1 cellular context compared by ENCODE assay signal in the genomic region with DNA sequence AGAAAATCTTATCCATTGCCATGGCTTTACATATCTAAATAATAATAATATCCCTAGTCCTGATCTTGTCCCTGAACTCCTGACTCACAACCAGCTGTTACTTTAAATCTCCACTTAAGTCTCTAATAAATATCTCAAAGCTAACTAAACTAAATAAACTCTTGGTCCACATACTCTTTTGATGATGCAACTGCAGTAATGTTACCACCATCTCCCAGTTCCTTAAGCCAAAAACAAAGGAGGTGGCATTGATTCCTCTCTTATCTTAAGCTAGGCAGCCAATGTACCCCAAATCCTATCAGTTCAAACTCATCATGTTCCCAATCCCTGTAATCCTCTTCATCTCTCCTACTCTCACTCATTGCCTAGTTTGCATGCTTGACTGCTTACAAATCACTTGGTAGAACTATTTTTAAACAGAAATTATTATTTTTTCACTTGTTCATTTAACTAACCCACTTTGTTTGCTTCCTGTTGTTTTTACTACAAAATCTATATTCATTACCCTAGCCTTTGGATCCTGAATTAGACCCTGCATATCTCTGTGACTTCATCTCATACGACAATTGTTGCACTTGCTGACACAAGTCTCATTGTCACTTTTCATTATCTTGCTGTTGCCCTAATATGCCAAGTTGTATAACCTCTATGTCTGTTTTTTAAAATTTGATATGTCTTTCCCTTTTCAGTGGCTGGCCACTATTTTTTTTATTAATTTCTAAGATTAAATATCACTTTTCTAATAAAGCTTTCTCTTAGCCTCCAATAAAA.
TF ChIP-seq lines count a peak whose summit lies in the region.

No MANE protein-coding gene starts in this region.

TF ChIP-seq in GM23338, 12 proteins besides CTCF, POLR2A, EP300 and RAD21 (continued from another document):
- TF ChIP-seq, protein P1, sequence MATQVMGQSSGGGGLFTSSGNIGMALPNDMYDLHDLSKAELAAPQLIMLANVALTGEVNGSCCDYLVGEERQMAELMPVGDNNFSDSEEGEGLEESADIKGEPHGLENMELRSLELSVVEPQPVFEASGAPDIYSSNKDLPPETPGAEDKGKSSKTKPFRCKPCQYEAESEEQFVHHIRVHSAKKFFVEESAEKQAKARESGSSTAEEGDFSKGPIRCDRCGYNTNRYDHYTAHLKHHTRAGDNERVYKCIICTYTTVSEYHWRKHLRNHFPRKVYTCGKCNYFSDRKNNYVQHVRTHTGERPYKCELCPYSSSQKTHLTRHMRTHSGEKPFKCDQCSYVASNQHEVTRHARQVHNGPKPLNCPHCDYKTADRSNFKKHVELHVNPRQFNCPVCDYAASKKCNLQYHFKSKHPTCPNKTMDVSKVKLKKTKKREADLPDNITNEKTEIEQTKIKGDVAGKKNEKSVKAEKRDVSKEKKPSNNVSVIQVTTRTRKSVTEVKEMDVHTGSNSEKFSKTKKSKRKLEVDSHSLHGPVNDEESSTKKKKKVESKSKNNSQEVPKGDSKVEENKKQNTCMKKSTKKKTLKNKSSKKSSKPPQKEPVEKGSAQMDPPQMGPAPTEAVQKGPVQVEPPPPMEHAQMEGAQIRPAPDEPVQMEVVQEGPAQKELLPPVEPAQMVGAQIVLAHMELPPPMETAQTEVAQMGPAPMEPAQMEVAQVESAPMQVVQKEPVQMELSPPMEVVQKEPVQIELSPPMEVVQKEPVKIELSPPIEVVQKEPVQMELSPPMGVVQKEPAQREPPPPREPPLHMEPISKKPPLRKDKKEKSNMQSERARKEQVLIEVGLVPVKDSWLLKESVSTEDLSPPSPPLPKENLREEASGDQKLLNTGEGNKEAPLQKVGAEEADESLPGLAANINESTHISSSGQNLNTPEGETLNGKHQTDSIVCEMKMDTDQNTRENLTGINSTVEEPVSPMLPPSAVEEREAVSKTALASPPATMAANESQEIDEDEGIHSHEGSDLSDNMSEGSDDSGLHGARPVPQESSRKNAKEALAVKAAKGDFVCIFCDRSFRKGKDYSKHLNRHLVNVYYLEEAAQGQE (IDR thresholded peaks at IDR 0.05; ENCODE audit: unreplicated experiment) = no peak
- TF ChIP-seq ZNF114 (CRISPR knock-in tag; IDR thresholded peaks at IDR 0.05) (no peak), CREB1 (CRISPR knock-in tag; IDR thresholded peaks at IDR 0.05; ENCODE audit: low read depth) (no peak), EZH2phosphoT487 (IDR thresholded peaks at IDR 0.05; ENCODE audit: unreplicated experiment) (no peak), POLR2AphosphoS5 (IDR thresholded peaks at IDR 0.05; ENCODE audit: low read depth) (no peak), STAT1 (IDR thresholded peaks at IDR 0.05; ENCODE audit: unreplicated experiment) (no peak), EZH2 (IDR thresholded peaks at IDR 0.05; ENCODE audit: low read depth, unreplicated experiment) (no peak)
- TF ChIP-seq, protein P2, sequence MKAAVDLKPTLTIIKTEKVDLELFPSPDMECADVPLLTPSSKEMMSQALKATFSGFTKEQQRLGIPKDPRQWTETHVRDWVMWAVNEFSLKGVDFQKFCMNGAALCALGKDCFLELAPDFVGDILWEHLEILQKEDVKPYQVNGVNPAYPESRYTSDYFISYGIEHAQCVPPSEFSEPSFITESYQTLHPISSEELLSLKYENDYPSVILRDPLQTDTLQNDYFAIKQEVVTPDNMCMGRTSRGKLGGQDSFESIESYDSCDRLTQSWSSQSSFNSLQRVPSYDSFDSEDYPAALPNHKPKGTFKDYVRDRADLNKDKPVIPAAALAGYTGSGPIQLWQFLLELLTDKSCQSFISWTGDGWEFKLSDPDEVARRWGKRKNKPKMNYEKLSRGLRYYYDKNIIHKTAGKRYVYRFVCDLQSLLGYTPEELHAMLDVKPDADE (IDR thresholded peaks at IDR 0.05) = no peak
